In the genomic region with DNA sequence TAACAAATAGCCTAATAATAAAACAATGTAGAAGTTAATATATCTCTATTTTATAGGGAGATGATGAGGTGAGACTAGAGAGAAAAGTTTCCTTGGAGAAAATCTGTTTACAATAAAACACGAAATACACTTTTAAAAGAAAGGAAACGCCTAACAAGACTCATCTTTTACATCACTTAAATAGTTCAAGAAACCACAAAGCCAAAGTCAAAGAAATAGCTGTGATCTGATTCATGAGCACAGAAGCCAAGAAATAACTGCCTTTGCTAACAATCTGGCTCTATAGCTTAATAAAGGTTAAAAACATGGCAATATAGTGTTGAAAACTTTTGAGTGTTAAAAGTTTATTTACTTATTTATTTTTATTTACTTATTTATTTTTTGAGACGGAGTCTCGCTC, we compare ENCODE assay signal across 10 cellular contexts.
DNase-seq lines count a peak whose midpoint lies in the region; FAIRE-seq and TF ChIP-seq lines count a peak whose summit lies in the region.
"Had no signal": no experiment of that assay in that cellular context is flagged by ENCODE, and none has a peak within 500 bp of the region (broad histone marks: within the 10 kb centered on the region; RNA-seq: fewer than 3 reads in every experiment).

No MANE protein-coding gene starts in this region.

- TF ChIP-seq POLR2A in GM12891 (IDR thresholded peaks at IDR 0.05; ENCODE audit: low read depth, low read length): no peak
- no peak for TF ChIP-seq POLR2A in GM12892 (IDR thresholded peaks at IDR 0.05; ENCODE audit: low read depth, low read length)

- FAIRE-seq in endometrium (lab: Jason Lieb, UNC) (peak; percentile 73), GM12891 (lab: Jason Lieb, UNC) (no peak), GM12892 (lab: Jason Lieb, UNC) (no peak)

- DNase-seq in COLO829 (ENCODE audit: low spot score) (peak; percentile 73), MV-4-11 (lab: John Stamatoyannopoulos, UW) (peak; percentile 45), pulmonary artery endothelial cell (ENCODE audit: low read depth, low spot score) (peak; percentile 47), GM12891 (ENCODE audit: insufficient read length, low spot score) (no peak), GM12892 (ENCODE audit: insufficient read length) (no peak)
- no peak for DNase-seq in stimulated activated CD4-positive, alpha-beta T cell treated with anti-CD3 and anti-CD28 coated beads, Interleukin-15, amount 100 ng/mL, for 24 hours
- DNase-seq in activated CD4-positive, alpha-beta T cell treated with anti-CD3 and anti-CD28 coated beads, Interleukin-2, amount 50 U/mL, for 1 hour: no peak
- DNase-seq: activated CD8-positive, alpha-beta memory T cell treated with anti-CD3 and anti-CD28 coated beads, Interleukin-2, amount 50 U/mL, for 48 hours; NCI-H510A had no signal

TF ChIP-seq in GM12891, 5 proteins besides CTCF, POLR2A, EP300 and RAD21:
- TF ChIP-seq PAX5 (IDR thresholded peaks at IDR 0.05; ENCODE audit: insufficient read depth, low read length, severe bottlenecking) (no peak), SPI1 (IDR thresholded peaks at IDR 0.05; ENCODE audit: low read depth, low read length) (no peak), POLR2AphosphoS5 (IDR thresholded peaks at IDR 0.05; ENCODE audit: low read depth, low read length) (no peak), POU2F2 (IDR thresholded peaks at IDR 0.05; ENCODE audit: low read depth, low read length) (no peak), TAF1 (IDR thresholded peaks at IDR 0.05; ENCODE audit: low read depth, low read length) (no peak)

Comparison
In these comparisons a context has a peak if more than half of its experiments do, and no peak if none do; other contexts are left out.
1. DNase-seq: peak in COLO829 (single experiment), MV-4-11 (single experiment) and pulmonary artery endothelial cell (single experiment); none in GM12891 (single experiment), stimulated activated CD4-positive, alpha-beta T cell treated with anti-CD3 and anti-CD28 coated beads, Interleukin-15, amount 100 ng/mL, for 24 hours (single experiment), activated CD4-positive, alpha-beta T cell treated with anti-CD3 and anti-CD28 coated beads, Interleukin-2, amount 50 U/mL, for 1 hour (single experiment) and GM12892 (single experiment).